In the genomic region with DNA sequence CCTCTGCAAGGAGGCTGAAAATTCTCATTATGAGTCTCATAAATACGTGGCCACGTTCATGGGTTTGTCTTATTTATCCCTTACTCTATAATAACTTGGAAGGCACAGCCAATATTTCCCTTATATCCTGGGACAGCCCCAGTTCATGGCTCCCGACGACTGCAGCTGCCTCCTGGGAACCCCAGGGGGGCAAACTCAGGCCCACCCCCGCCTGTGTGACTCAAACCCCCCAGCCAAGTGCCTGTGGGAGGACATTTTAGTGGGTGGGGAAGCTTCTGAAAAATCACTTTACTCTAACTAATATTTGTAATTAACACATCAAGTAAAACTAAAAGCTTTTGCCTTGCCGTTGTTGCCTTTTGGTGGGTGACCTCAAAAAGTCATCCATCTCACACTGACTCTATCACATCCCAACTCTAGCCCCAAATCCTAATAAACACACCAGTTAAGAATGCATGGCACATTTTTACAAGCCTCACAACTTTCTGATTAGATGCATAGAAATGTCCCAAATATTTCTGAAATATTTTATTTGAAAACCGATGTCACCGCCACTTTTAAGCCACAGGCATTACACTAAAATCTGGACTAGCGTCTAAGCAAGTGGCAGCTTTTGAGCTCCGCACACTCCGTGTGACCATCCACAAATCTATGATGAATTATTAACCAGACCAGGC, we compare ENCODE assay signal across 9 cellular contexts. TPM values are rescaled to one million over a fixed set of nuclear protein-coding genes. Genes with fewer than 3 reads are reported as not detected.
A peak's percentile ranks its signal among the peaks of the same experiment; 100 is the strongest.
DNase-seq lines count a peak whose midpoint lies in the region; TF ChIP-seq lines count a peak whose summit lies in the region.
"Had no signal": no experiment of that assay in that cellular context is flagged by ENCODE, and none has a peak within 500 bp of the region (broad histone marks: within the 10 kb centered on the region; RNA-seq: fewer than 3 reads in every experiment).

No MANE protein-coding gene starts in this region.

- DNase-seq in HuH-7.5 (ENCODE audit: low spot score) = peak; percentile 73
- no peak for DNase-seq in endodermal cell
- DNase-seq in neuronal stem cell (ENCODE audit: low spot score) = no peak
- DNase-seq in CD1c-positive myeloid dendritic cell (ENCODE audit: extremely low spot score) = no peak
- no peak for DNase-seq in cortex of kidney (lab: John Stamatoyannopoulos, UW)
- no peak for DNase-seq in HUDEP-2 (lab: John Stamatoyannopoulos, UW; ENCODE audit: unreplicated experiment in 76 of 76)
- no peak for DNase-seq in NCI-H2081 treated with DMSO at 0.1 percent for 48 hours (lab: John Stamatoyannopoulos, UW)

- no peak overlapping the region for H3K4ac ChIP-seq in neuronal stem cell (ENCODE audit: low read length)

- H2AK5ac ChIP-seq in neuronal stem cell (ENCODE audit: low read depth, low read length) = peak overlapping the region; percentile 86

- peaks cover 0 to 27% (median 6%) of the 10 kb centered on the region in 11 experiments; a peak in 9 of 22 replicates for H3K36me3 ChIP-seq in BLaER1 treated with 17β-estradiol and CSF1 and Interleukin-3, amounts not matched to agents 10 nM and 100 nM
- no peaks in the 10 kb centered on the region for H3K36me3 ChIP-seq in endodermal cell (ENCODE audit: control insufficient read depth, insufficient read depth, low read length)
- peaks cover 0 to 18% of the 10 kb centered on the region in 2 donors for H3K36me3 ChIP-seq in neuronal stem cell (replicated peaks in 1 of 2; ENCODE audit: control insufficient read depth in 2 of 2, insufficient read depth in 2 of 2, low read length in 2 of 2)

- TF ChIP-seq CTCF in endodermal cell (conservative IDR thresholded peaks at IDR 0.05) = no peak

- H3K18ac ChIP-seq in neuronal stem cell (ENCODE audit: low read length) = peak overlapping the region; percentile 91

- peaks cover 17% of the 10 kb centered on the region for H3K79me1 ChIP-seq in neuronal stem cell (ENCODE audit: low read depth, low read length)

- 77 to 79% methylated on average over 11 of the region's 11 CpGs for WGBS in endodermal cell (ENCODE audit: insufficient coverage in 1 of 2, insufficient read length in 1 of 2), 2 experiments
- no CpG with 5 or more reads among the region's 11 CpGs for WGBS in neuronal stem cell (ENCODE audit: extremely low coverage in 2 of 2, insufficient read length in 2 of 2, insufficient replicate concordance in 1 of 2), 2 donors

- H2BK15ac ChIP-seq in neuronal stem cell (ENCODE audit: low read length) = no peak overlapping the region

- no peaks in the 10 kb centered on the region for H3K27me3 ChIP-seq in BLaER1 treated with 17β-estradiol and CSF1 and Interleukin-3, amounts not matched to agents 10 nM and 100 nM
- no peaks in the 10 kb centered on the region for H3K27me3 ChIP-seq in endodermal cell (ENCODE audit: control insufficient read depth, insufficient read depth, low read length, poor library complexity, severe bottlenecking)
- no peaks in the 10 kb centered on the region for H3K27me3 ChIP-seq in neuronal stem cell (ENCODE audit: control insufficient read depth in 3 of 3, insufficient read depth in 3 of 3, low read depth in 1 of 3, low read length in 3 of 3)

- peak overlapping the region in 6 of 11 experiments; percentile 9 to 30 (median 20); a peak in 6 of 22 replicates for H3K9ac ChIP-seq in BLaER1 treated with 17β-estradiol and CSF1 and Interleukin-3, amounts not matched to agents 10 nM and 100 nM
- H3K9ac ChIP-seq in endodermal cell (ENCODE audit: extremely low read depth, low read length, poor library complexity, severe bottlenecking) = no peak overlapping the region
- no peak overlapping the region for H3K9ac ChIP-seq in neuronal stem cell (ENCODE audit: low read depth, low read length, poor library complexity)
- H3K9ac ChIP-seq: parathyroid adenoma had no signal

- no peaks in the 10 kb centered on the region for H3K9me3 Mint-ChIP-seq in endodermal cell

- peaks cover 75 to 87% (median 83%) of the 10 kb centered on the region in 10 experiments for H3K4me1 ChIP-seq in BLaER1 treated with 17β-estradiol and CSF1 and Interleukin-3, amounts not matched to agents 10 nM and 100 nM
- no peaks in the 10 kb centered on the region for H3K4me1 ChIP-seq in endodermal cell (ENCODE audit: control insufficient read depth, insufficient read depth, low read length)
- peaks cover 23 to 36% of the 10 kb centered on the region in 2 donors for H3K4me1 ChIP-seq in neuronal stem cell (ENCODE audit: control insufficient read depth in 2 of 2, insufficient read depth in 1 of 2, low read depth in 1 of 2, low read length in 2 of 2)
- H3K4me1 ChIP-seq: parathyroid adenoma had no signal

- peak overlapping the region; percentile 90 for H3K14ac ChIP-seq in neuronal stem cell (ENCODE audit: low read length)

- H3K27ac Mint-ChIP-seq in endodermal cell = peak overlapping the region; percentile 90

- H3K4me2 ChIP-seq in BLaER1 treated with 17β-estradiol and CSF1 and Interleukin-3, amounts not matched to agents 10 nM and 100 nM = peak overlapping the region; percentile 28 to 68 (median 49); a peak in 20 of 22 replicates
- no peak overlapping the region for H3K4me2 ChIP-seq in neuronal stem cell (ENCODE audit: insufficient read depth, low read length, poor library complexity, severe bottlenecking)

- H2BK120ac ChIP-seq in neuronal stem cell (ENCODE audit: low read depth, low read length) = no peak overlapping the region

- H3K9me3 ChIP-seq in BLaER1 treated with 17β-estradiol and CSF1 and Interleukin-3, amounts not matched to agents 10 nM and 100 nM (replicated peaks in 1 of 11) = no peaks in the 10 kb centered on the region
- H3K9me3 ChIP-seq in endodermal cell (ENCODE audit: control insufficient read depth, low read length) (no peaks in the 10 kb centered on the region), neuronal stem cell (replicated peaks in 1 of 2; ENCODE audit: control insufficient read depth in 2 of 2, insufficient read depth in 1 of 2, low read depth in 1 of 2, low read length in 2 of 2) (peaks cover 0 to 2% of the 10 kb centered on the region in 2 donors)

- H3K27ac ChIP-seq in BLaER1 treated with 17β-estradiol and CSF1 and Interleukin-3, amounts not matched to agents 10 nM and 100 nM = peak overlapping the region in 8 of 11 experiments; percentile 5 to 43 (median 26); a peak in 9 of 22 replicates
- H3K27ac ChIP-seq in endodermal cell (ENCODE audit: low read depth, low read length) (peak overlapping the region; percentile 93), neuronal stem cell (replicated peaks; ENCODE audit: low read length) (no peak overlapping the region)
- H3K27ac ChIP-seq: parathyroid adenoma had no signal

- H4K91ac ChIP-seq in neuronal stem cell (ENCODE audit: low read depth, low read length, poor library complexity) = no peak overlapping the region

- no peak overlapping the region for H3K4me3 ChIP-seq in BLaER1 treated with 17β-estradiol and CSF1 and Interleukin-3, amounts not matched to agents 10 nM and 100 nM
- H3K4me3 ChIP-seq in endodermal cell (ENCODE audit: low read length) (no peak overlapping the region), neuronal stem cell (ENCODE audit: low read length in 2 of 2) (no peak overlapping the region)

- peak overlapping the region; percentile 41 for H3K4me3 Mint-ChIP-seq in endodermal cell

- no peak overlapping the region for H2BK5ac ChIP-seq in neuronal stem cell (ENCODE audit: low read length)

- no peaks in the 10 kb centered on the region for H3K27me3 Mint-ChIP-seq in endodermal cell (ENCODE audit: insufficient read depth)

- H3K23ac ChIP-seq in neuronal stem cell (ENCODE audit: low read depth, low read length, poor library complexity) = no peak overlapping the region

- H3K36me3 Mint-ChIP-seq in endodermal cell (ENCODE audit: low read depth) = peaks cover 4% of the 10 kb centered on the region

- no peak overlapping the region for H2AFZ ChIP-seq in neuronal stem cell (ENCODE audit: low read length)
- H2AFZ ChIP-seq: parathyroid adenoma had no signal

- no peak overlapping the region for H4K8ac ChIP-seq in neuronal stem cell (ENCODE audit: low read depth, low read length)

- peaks cover 30% of the 10 kb centered on the region for H3K4me1 Mint-ChIP-seq in endodermal cell

- H4K20me1 ChIP-seq in BLaER1 treated with 17β-estradiol and CSF1 and Interleukin-3, amounts not matched to agents 10 nM and 100 nM = peaks cover 43 to 74% (median 50%) of the 10 kb centered on the region in 11 experiments

- peak overlapping the region; percentile 99 for H2BK12ac ChIP-seq in neuronal stem cell (ENCODE audit: low read length)

RNA-seq across cellular contexts. Expression of a gene that starts 14.2 kb away (rescaled TPM):
- total RNA-seq in endodermal cell = 10 to 100 TPM in 1 of 2 donors, 1 to 10 TPM in 1; 6.3 to 12.0 TPM
- polyA plus RNA-seq in endodermal cell (2013, experiment 1 of 2) = 27.0 TPM
- 25.2 TPM for polyA plus RNA-seq in endodermal cell (2013, experiment 2 of 2)
- polyA plus RNA-seq in neuronal stem cell (2013, experiment 1 of 2) = 9.5 TPM
- 8.9 TPM for polyA plus RNA-seq in neuronal stem cell (2013, experiment 2 of 2)

Comparison
In these comparisons a context has a peak if more than half of its experiments do, and no peak if none do; other contexts are left out.
1. H3K9ac ChIP-seq: peak in BLaER1 treated with 17β-estradiol and CSF1 and Interleukin-3, amounts not matched to agents 10 nM and 100 nM (6 of 11); none in endodermal cell (single experiment) and neuronal stem cell (single experiment).